In the genomic region with DNA sequence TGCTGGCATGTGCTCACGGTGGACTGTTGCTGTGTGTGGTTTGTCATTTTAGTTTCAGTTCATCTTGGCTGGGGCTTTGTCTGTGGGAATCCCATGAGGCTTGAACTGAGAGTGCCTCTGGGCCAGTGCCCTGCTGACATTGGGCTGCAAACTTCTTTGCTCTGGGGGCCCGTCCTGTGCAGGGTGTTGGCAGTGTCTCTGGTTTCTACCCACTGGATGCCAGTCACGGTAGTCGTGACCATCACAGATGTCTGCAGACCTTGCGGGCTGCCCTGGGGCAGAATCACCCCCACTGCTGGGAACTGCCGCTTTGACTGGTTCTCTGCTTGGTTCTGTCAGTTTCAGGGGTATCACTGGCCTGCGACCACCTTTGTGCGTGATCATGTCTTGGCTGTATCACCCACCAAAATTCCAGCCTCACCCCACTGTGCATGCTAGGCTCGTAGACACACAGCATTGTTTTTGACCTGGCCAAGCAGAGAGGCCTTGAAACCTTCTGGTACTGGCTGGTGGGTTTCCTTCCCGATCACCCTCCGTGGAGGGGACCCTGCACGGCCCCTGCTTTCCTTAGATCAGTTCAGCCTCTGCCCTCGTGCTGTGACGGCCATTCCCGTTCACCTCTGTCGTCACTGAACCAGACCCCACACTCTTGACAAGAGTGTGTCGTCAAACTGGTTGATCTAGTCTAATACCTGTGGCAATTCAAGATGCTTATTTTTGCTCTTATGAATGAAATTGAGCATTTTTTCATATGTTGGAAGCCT, we compare ENCODE assay signal across 12 cellular contexts.
A peak's percentile ranks its signal among the peaks of the same experiment; 100 is the strongest.
DNase-seq lines count a peak whose midpoint lies in the region; ATAC-seq, FAIRE-seq and TF ChIP-seq lines count a peak whose summit lies in the region.
"Had no signal": no experiment of that assay in that cellular context is flagged by ENCODE, and none has a peak within 500 bp of the region (broad histone marks: within the 10 kb centered on the region; RNA-seq: fewer than 3 reads in every experiment).

No MANE protein-coding gene starts in this region.

- FAIRE-seq in H54 (lab: Jason Lieb, UNC): no peak

- peaks cover 4% of the 10 kb centered on the region for H3K27me3 Mint-ChIP-seq in dendritic cell treated with granulocyte-macrophage colony-stimulating factor and Interleukin-4, amounts not matched to agents 40 ng/mL and 50 ng/mL, for 4 days

- intact Hi-C loops in dendritic cell treated with granulocyte-macrophage colony-stimulating factor and Interleukin-4, amounts not matched to agents 40 ng/mL and 50 ng/mL, for 4 days (cut with micrococcal nuclease): no loop called here

- no peaks in the 10 kb centered on the region for H3K36me3 Mint-ChIP-seq in dendritic cell treated with granulocyte-macrophage colony-stimulating factor and Interleukin-4, amounts not matched to agents 40 ng/mL and 50 ng/mL, for 4 days (ENCODE audit: low read depth)
- H3K36me3 Mint-ChIP-seq: stimulated activated effector memory CD8-positive, alpha-beta T cell treated with anti-CD3 and anti-CD28 coated beads, Interleukin-12 subunit alpha, Interleukin-12 subunit beta, amount 100 ng/mL, for 72 hours had no signal

- no peak overlapping the region for H3K4me3 Mint-ChIP-seq in dendritic cell treated with granulocyte-macrophage colony-stimulating factor and Interleukin-4, amounts not matched to agents 40 ng/mL and 50 ng/mL, for 4 days
- H3K4me3 Mint-ChIP-seq: activated CD4-positive, alpha-beta T cell treated with anti-CD3 and anti-CD28 coated beads, Interleukin-2, amount 10 ng/mL, durations not matched to agents 7 days and 5 days; stimulated activated effector memory CD8-positive, alpha-beta T cell treated with anti-CD3 and anti-CD28 coated beads, Interleukin-12 subunit alpha, Interleukin-12 subunit beta, amount 100 ng/mL, for 72 hours had no signal

- ATAC-seq in GM19043 (IDR thresholded peaks at IDR 0.05; ENCODE audit: low read depth, unreplicated experiment) (peak; percentile 80), HG03097 (IDR thresholded peaks at IDR 0.05; ENCODE audit: low FRiP score, unreplicated experiment) (peak; percentile 81), HG03045 (IDR thresholded peaks at IDR 0.05; ENCODE audit: unreplicated experiment) (no peak), HG03521 (IDR thresholded peaks at IDR 0.05; ENCODE audit: unreplicated experiment) (no peak)
- ATAC-seq: stimulated activated effector memory CD8-positive, alpha-beta T cell treated with anti-CD3 and anti-CD28 coated beads, Interleukin-12 subunit alpha, Interleukin-12 subunit beta, amount 100 ng/mL, for 72 hours had no signal

- DNase-seq in DMS53 (lab: John Stamatoyannopoulos, UW) (peak; percentile 94), NCI-H146 (lab: John Stamatoyannopoulos, UW) (no peak), H54 (ENCODE audit: insufficient read length, low spot score) (no peak)
- DNase-seq: activated CD4-positive, alpha-beta T cell treated with anti-CD3 and anti-CD28 coated beads, Interleukin-2, amount 10 ng/mL, durations not matched to agents 7 days and 5 days; hippocampal formation had no signal

- peaks cover 12% of the 10 kb centered on the region for H3K4me1 Mint-ChIP-seq in dendritic cell treated with granulocyte-macrophage colony-stimulating factor and Interleukin-4, amounts not matched to agents 40 ng/mL and 50 ng/mL, for 4 days (ENCODE audit: low read depth)

- no peaks in the 10 kb centered on the region for H3K9me3 Mint-ChIP-seq in dendritic cell treated with granulocyte-macrophage colony-stimulating factor and Interleukin-4, amounts not matched to agents 40 ng/mL and 50 ng/mL, for 4 days
- H3K9me3 Mint-ChIP-seq: activated CD4-positive, alpha-beta T cell treated with anti-CD3 and anti-CD28 coated beads, Interleukin-2, amount 10 ng/mL, durations not matched to agents 7 days and 5 days; stimulated activated effector memory CD8-positive, alpha-beta T cell treated with anti-CD3 and anti-CD28 coated beads, Interleukin-12 subunit alpha, Interleukin-12 subunit beta, amount 100 ng/mL, for 72 hours had no signal

- no peak for TF ChIP-seq POLR2A in H54 (IDR thresholded peaks at IDR 0.05; ENCODE audit: low read depth, low read length)

- peak overlapping the region; percentile 25 for H3K27ac Mint-ChIP-seq in dendritic cell treated with granulocyte-macrophage colony-stimulating factor and Interleukin-4, amounts not matched to agents 40 ng/mL and 50 ng/mL, for 4 days
- H3K27ac Mint-ChIP-seq: activated CD4-positive, alpha-beta T cell treated with anti-CD3 and anti-CD28 coated beads, Interleukin-2, amount 10 ng/mL, durations not matched to agents 7 days and 5 days; progenitor cell of endocrine pancreas; stimulated activated effector memory CD8-positive, alpha-beta T cell treated with anti-CD3 and anti-CD28 coated beads, Interleukin-12 subunit alpha, Interleukin-12 subunit beta, amount 100 ng/mL, for 72 hours had no signal

Comparison
In these comparisons a context has a peak if more than half of its experiments do, and no peak if none do; other contexts are left out.
1. ATAC-seq: peak in GM19043 (single experiment) and HG03097 (single experiment); none in HG03045 (single experiment) and HG03521 (single experiment).